ENCODE assay signal across 29 cellular contexts in genomic region chr16:9153502-9153864, GRCh38.
"Had no signal": no experiment of that assay in that cellular context is flagged by ENCODE, and none has a peak within 500 bp of the region (broad histone marks: within the 10 kb centered on the region; RNA-seq: fewer than 3 reads in every experiment).

No MANE protein-coding gene starts in this region.

- H3K27me3 ChIP-seq: body of pancreas had no signal

- H3K4me3 ChIP-seq: adrenal gland, body of pancreas had no signal

- H3K9me3 ChIP-seq: adrenal gland, body of pancreas had no signal

- FAIRE-seq: colon, endometrium, frontal cortex had no signal

- H3K4me1 ChIP-seq: adrenal gland, body of pancreas had no signal

- H3K27ac ChIP-seq: adrenal gland, body of pancreas had no signal

- H3K36me3 ChIP-seq: adrenal gland had no signal

- DNase-seq: activated CD4-positive, alpha-beta memory T cell treated with anti-CD3 and anti-CD28 coated beads for 36 hours; activated CD4-positive, alpha-beta T cell treated with anti-CD3 and anti-CD28 coated beads for 36 hours; activated CD4-positive, alpha-beta T cell treated with anti-CD3 and anti-CD28 coated beads, Interleukin-2, amount 10 ng/mL, durations not matched to agents 24 days and 14 days; activated CD4-positive, CD25-positive, alpha-beta regulatory T cell; activated CD4-positive, CD25-positive, alpha-beta regulatory T cell treated with anti-CD3 and anti-CD28 coated beads, Interleukin-2, amount 50 U/mL, for 72 hours; activated CD8-positive, alpha-beta memory T cell treated with anti-CD3 and anti-CD28 coated beads, Interleukin-2, amount 10 ng/mL, durations not matched to agents 7 days and 5 days; activated CD8-positive, alpha-beta memory T cell treated with anti-CD3 and anti-CD28 coated beads, Interleukin-2, amount 50 U/mL, for 4 hours; activated CD8-positive, alpha-beta T cell treated with anti-CD3 and anti-CD28 coated beads, Interleukin-2, amount 10 ng/mL, durations not matched to agents 7 days and 5 days; activated effector memory CD4-positive, alpha-beta T cell treated with anti-CD3 and anti-CD28 coated beads, Interleukin-2, amount 50 U/mL, for 16 hours; activated naive CD4-positive, alpha-beta T cell treated with anti-CD3 and anti-CD28 coated beads for 36 hours; activated naive CD8-positive, alpha-beta T cell treated with anti-CD3 and anti-CD28 coated beads for 36 hours; activated naive CD8-positive, alpha-beta T cell treated with anti-CD3 and anti-CD28 coated beads, Interleukin-2, amount 50 U/mL, for 24 hours; activated T-cell treated with anti-CD3 and anti-CD28 coated beads, Interleukin-2, amount 50 U/mL, for 1 hour; activated T-cell treated with anti-CD3 and anti-CD28 coated beads, Interleukin-2, amount 50 U/mL, for 48 hours; adrenal gland; amygdala; aorta; body of pancreas; caudate nucleus; cortex of kidney; dermis blood vessel endothelial cell; effector CD8-positive, alpha-beta T cell; foreskin fibroblast; head of caudate nucleus; T-helper 17 cell; T1000 had no signal
